ENCODE assay signal across 25 cellular contexts in genomic region chr9:126635661-126636439, GRCh38. TPM values are rescaled to one million over a fixed set of nuclear protein-coding genes. Genes with fewer than 3 reads are reported as not detected.
DNase-seq lines count a peak whose midpoint lies in the region; ATAC-seq and TF ChIP-seq lines count a peak whose summit lies in the region.
"Had no signal": no experiment of that assay in that cellular context is flagged by ENCODE, and none has a peak within 500 bp of the region (broad histone marks: within the 10 kb centered on the region; RNA-seq: fewer than 3 reads in every experiment).

No MANE protein-coding gene starts in this region.

- no peak overlapping the region for H2BK5ac ChIP-seq in mesendoderm (ENCODE audit: low read length)

- H3K9me3 ChIP-seq in SK-N-SH (no peaks in the 10 kb centered on the region), HCT116 (ENCODE audit: control insufficient read depth in 1 of 2, insufficient read depth in 1 of 2, low read depth in 1 of 2, low read length in 2 of 2) (no peaks in the 10 kb centered on the region)

- H2AFZ ChIP-seq in SK-N-SH (ENCODE audit: low read depth) (no peak overlapping the region), HCT116 (ENCODE audit: low read depth, low read length, poor library complexity, severe bottlenecking) (no peak overlapping the region)

- H2BK120ac ChIP-seq in mesendoderm (ENCODE audit: low read depth, low read length) = no peak overlapping the region

- H3K36me3 ChIP-seq in SK-N-SH (replicated peaks in 1 of 2; ENCODE audit: control insufficient read depth in 1 of 2, insufficient read depth in 2 of 2, low read length in 1 of 2) = no peaks in the 10 kb centered on the region
- H3K36me3 ChIP-seq in HCT116 (ENCODE audit: control insufficient read depth in 1 of 2, insufficient read depth in 2 of 2, low read length in 2 of 2) = no peaks in the 10 kb centered on the region
- H3K36me3 ChIP-seq in mesendoderm (ENCODE audit: control insufficient read depth, insufficient read depth, low read length) = no peaks in the 10 kb centered on the region

- no peak overlapping the region for H3K9ac ChIP-seq in SK-N-SH
- no peak overlapping the region for H3K9ac ChIP-seq in HCT116 (ENCODE audit: low read length)
- H3K9ac ChIP-seq in mesendoderm (ENCODE audit: low read length) = no peak overlapping the region

- ATAC-seq in SK-N-SH treated with all-trans-retinoic acid at 6 μM for 48 hours (0 out of 3 replicates have a peak, but pooled peaks have one; percentile 14), HCT116 (peak; percentile 48; the same call in 1 of the 2 replicates), WTC11 (peak; percentile 25), GM19035 (IDR thresholded peaks at IDR 0.05; ENCODE audit: unreplicated experiment) (no peak)
- ATAC-seq: CD8-positive, alpha-beta T cell had no signal

- H3K27me3 Mint-ChIP-seq in WTC11 (ENCODE audit: low read depth) = peaks cover 97% of the 10 kb centered on the region

- H3K4me3 ChIP-seq in SK-N-SH (ENCODE audit: low read depth in 2 of 2, low read length in 1 of 2) = no peak overlapping the region
- H3K4me3 ChIP-seq in HCT116 (replicated peaks in 1 of 2; ENCODE audit: low read depth in 1 of 2, low read length in 2 of 2) = no peak overlapping the region
- H3K4me3 ChIP-seq in mesendoderm (ENCODE audit: low read length) = no peak overlapping the region
- no peak overlapping the region for H3K4me3 ChIP-seq in foreskin fibroblast (ENCODE audit: low read depth in 1 of 2, low read length in 2 of 2)

- H3K18ac ChIP-seq in mesendoderm (ENCODE audit: low read length) = no peak overlapping the region

- no peak overlapping the region for H2BK15ac ChIP-seq in mesendoderm (replicated peaks; ENCODE audit: low read depth)

- 22% methylated on average over 1 of the region's 3 CpGs for WGBS in SK-N-SH (ENCODE audit: low lambda C conversion rate)
- no CpG with 5 or more reads among the region's 3 CpGs for WGBS in mesendoderm (ENCODE audit: extremely low coverage, insufficient coverage, low lambda C conversion rate)

- RAD21 ChIA-PET in HCT116 (lab: Charles Lee; ENCODE audit: low non-redundant PET in 1 of 2, low total read pairs in 2 of 2, uncharacterized antibody in 2 of 2, unreplicated experiment in 2 of 2) = no interaction called here

- intact Hi-C loops in HCT116 (cut with micrococcal nuclease) = no loop called here

- H3K27ac ChIP-seq in SK-N-SH (ENCODE audit: low read depth in 2 of 2, low read length in 1 of 2) (no peak overlapping the region), HCT116 (ENCODE audit: low read depth, low read length) (no peak overlapping the region), mesendoderm (ENCODE audit: low read depth, low read length) (no peak overlapping the region)

- no TSS peak for BruUV-seq in HCT116 (replicated peaks; lab: Mats Ljungman, UMichigan)

- H2AK5ac ChIP-seq in mesendoderm (ENCODE audit: low read length) = no peak overlapping the region

- TF ChIP-seq EP300 in SK-N-SH (IDR thresholded peaks at IDR 0.05; ENCODE audit: borderline replicate concordance in 1 of 2, low read depth in 1 of 2, low read length in 1 of 2) = no peak

- H3K4me1 ChIP-seq in SK-N-SH (ENCODE audit: control insufficient read depth in 1 of 2, insufficient read depth in 2 of 2, low read depth in 1 of 2, low read length in 1 of 2) = peaks cover 0 to 2% of the 10 kb centered on the region in 2 experiments; a peak in 1 of 4 replicates
- peaks cover 0 to 2% of the 10 kb centered on the region in 2 experiments; a peak in 1 of 4 replicates for H3K4me1 ChIP-seq in HCT116 (ENCODE audit: control insufficient read depth in 1 of 2, insufficient read depth in 2 of 2, low read length in 2 of 2)
- H3K4me1 ChIP-seq in mesendoderm (ENCODE audit: control insufficient read depth, low read depth, low read length) = no peaks in the 10 kb centered on the region

- no peak overlapping the region for H3K4ac ChIP-seq in mesendoderm (ENCODE audit: low read depth, low read length)

- no peaks in the 10 kb centered on the region for H3K9me3 Mint-ChIP-seq in WTC11
- H3K9me3 Mint-ChIP-seq: CD8-positive, alpha-beta T cell had no signal

- peaks cover 22% of the 10 kb centered on the region for H3K4me1 Mint-ChIP-seq in WTC11

- no peak overlapping the region for H4K8ac ChIP-seq in mesendoderm (ENCODE audit: low read depth, low read length)

- H3K27me3 ChIP-seq in SK-N-SH (ENCODE audit: insufficient read depth) (peaks cover 98% of the 10 kb centered on the region), HCT116 (ENCODE audit: insufficient read depth, low read length) (no peaks in the 10 kb centered on the region), mesendoderm (ENCODE audit: insufficient read depth, low read length, poor library complexity) (peaks cover 57% of the 10 kb centered on the region)

- no peaks in the 10 kb centered on the region for H3K36me3 Mint-ChIP-seq in WTC11
- H3K36me3 Mint-ChIP-seq: CD8-positive, alpha-beta T cell had no signal

- no peaks in the 10 kb centered on the region for H3K9me2 ChIP-seq in SK-N-SH
- no peaks in the 10 kb centered on the region for H3K9me2 ChIP-seq in HCT116 (ENCODE audit: insufficient read depth)

- no peak overlapping the region for H4K5ac ChIP-seq in mesendoderm (ENCODE audit: low read length)

- no peaks in the 10 kb centered on the region for H4K20me1 ChIP-seq in SK-N-SH (ENCODE audit: insufficient read depth)
- H4K20me1 ChIP-seq in HCT116 (ENCODE audit: insufficient read depth) = no peaks in the 10 kb centered on the region

- no peak for TF ChIP-seq CTCF in SK-N-SH (IDR thresholded peaks at IDR 0.05)
- TF ChIP-seq CTCF in HCT116 (IDR thresholded peaks at IDR 0.05 in 2 of 3, conservative IDR thresholded peaks at IDR 0.05 in 1 of 3; ENCODE audit: borderline replicate concordance in 1 of 3, insufficient read depth in 1 of 3, low read depth in 2 of 3, low read length in 2 of 3) = no peak
- no peak for TF ChIP-seq CTCF in WTC11 (IDR thresholded peaks at IDR 0.05)
- TF ChIP-seq CTCF in foreskin fibroblast (IDR thresholded peaks at IDR 0.05; ENCODE audit: low read depth, low read length) = no peak

- no peaks in the 10 kb centered on the region for H3K79me1 ChIP-seq in mesendoderm (ENCODE audit: low read length)

- no peak overlapping the region for H3K56ac ChIP-seq in mesendoderm (ENCODE audit: low read length)

- TF ChIP-seq RAD21 in SK-N-SH (IDR thresholded peaks at IDR 0.05; ENCODE audit: low read length) (no peak), HCT116 (IDR thresholded peaks at IDR 0.05; ENCODE audit: low read depth) (no peak)

- no peak overlapping the region for H3K4me3 Mint-ChIP-seq in WTC11
- H3K4me3 Mint-ChIP-seq: CD8-positive, alpha-beta T cell had no signal

- CTCF ChIA-PET in SK-N-SH (lab: Yijun Ruan, JAX) = interaction anchor here (0.9 to 3.0 kb wide), 9 partner anchors 23 to 144 kb away, joined by 3 to 15 read pairs (median 4); no protein-coding TSS in a partner anchor
- CTCF ChIA-PET in HCT116 (lab: Charles Lee) = no interaction called here
- CTCF ChIA-PET in WTC11 (lab: Charles Lee) = interaction anchor here (1.2 to 8.8 kb wide), 6 partner anchors 17 to 146 kb away, joined by 3 to 83 read pairs (median 6); no protein-coding TSS in a partner anchor

- POLR2A ChIA-PET in SK-N-SH (lab: Yijun Ruan, JAX) (no interaction called here), HCT116 (lab: Charles Lee) (no interaction called here), WTC11 (lab: Charles Lee) (interaction anchor here (0.6 kb wide), 1 partner anchor 22 kb away, joined by 3 read pairs; the partner anchor contains the start of gene LMX1B)

- no peak overlapping the region for H3K23ac ChIP-seq in mesendoderm (ENCODE audit: low read length)

- no peak overlapping the region for H3K4me2 ChIP-seq in SK-N-SH
- H3K4me2 ChIP-seq in HCT116 (ENCODE audit: low read length) = no peak overlapping the region
- H3K4me2 ChIP-seq in mesendoderm (ENCODE audit: low read length) = no peak overlapping the region

- DNase-seq in SK-N-SH = no peak
- no peak for DNase-seq in HCT116 (ENCODE audit: low read depth, low spot score)
- no peak for DNase-seq in WTC11 (ENCODE audit: low spot score)
- DNase-seq in mesendoderm = peak; percentile 46
- no peak for DNase-seq in foreskin fibroblast
- no peak for DNase-seq in activated T-cell treated with anti-CD3 and anti-CD28 coated beads, Interleukin-2, amount 50 U/mL, for 1 hour
- DNase-seq: 8988T; AML-193; C1 segment of cervical spinal cord; Calu3; CD8-positive, alpha-beta T cell; DMS153; GOT3; KBM-7; MM.1S; NCI-H1092 treated with DMSO at 0.1 percent for 48 hours; NCI-H1436 treated with DMSO at 0.1 percent for 48 hours; NCI-H2029 treated with DMSO at 0.1 percent for 48 hours; NCI-H226; NCI-H510A treated with DMSO at 0.1 percent for 48 hours; NCI-H774; OCI-M1; Right ventricle myocardium superior had no signal

- H3F3A ChIP-seq in SK-N-SH (replicated peaks; ENCODE audit: insufficient read depth) = no peaks in the 10 kb centered on the region

- H3K79me2 ChIP-seq in SK-N-SH (ENCODE audit: insufficient read depth) (no peaks in the 10 kb centered on the region), HCT116 (ENCODE audit: insufficient read depth, low read length) (no peaks in the 10 kb centered on the region), mesendoderm (ENCODE audit: control insufficient read depth, insufficient read depth, low read length) (no peaks in the 10 kb centered on the region)

- no peak overlapping the region for H3K27ac Mint-ChIP-seq in WTC11
- H3K27ac Mint-ChIP-seq: CD8-positive, alpha-beta T cell had no signal

- no peak for TF ChIP-seq POLR2A in HCT116 (IDR thresholded peaks at IDR 0.05; ENCODE audit: borderline replicate concordance, extremely low read depth, insufficient read depth, insufficient read length)

TF ChIP-seq in SK-N-SH treated with all-trans-retinoic acid at 6 μM for 48 hours, 23 proteins besides CTCF, POLR2A, EP300 and RAD21 (continues in another document):
- TF ChIP-seq TCF4 (CRISPR knock-in tag; IDR thresholded peaks at IDR 0.05; ENCODE audit: borderline replicate concordance) = no peak
- no peak for TF ChIP-seq ZC3H10 (CRISPR knock-in tag; IDR thresholded peaks at IDR 0.05)

TF ChIP-seq in HCT116, 20 proteins besides CTCF, POLR2A, EP300 and RAD21:
- no peak for TF ChIP-seq FOSL1 (IDR thresholded peaks at IDR 0.05; ENCODE audit: low read depth)

TF ChIP-seq in WTC11, 78 proteins besides CTCF, POLR2A, EP300 and RAD21 (continues in another document):
- TF ChIP-seq NFE2L1 (CRISPR knock-in tag; IDR thresholded peaks at IDR 0.05) = no peak

RNA-seq across cellular contexts. Expression of gene LMX1B, which starts 22.1 kb away (rescaled TPM):
- not detected in 2 replicates for polyA plus RNA-seq in SK-N-SH (2012; rRNA removed)
- not detected in 2 replicates for polyA plus RNA-seq in SK-N-SH (2012; cell fraction: cytosol; rRNA removed)
- not detected in 2 replicates for polyA plus RNA-seq in SK-N-SH (2012; cell fraction: nucleus; rRNA removed)
- total RNA-seq in HCT116 (2021; ENCODE audit: unreplicated experiment) (11.3 TPM), WTC11 (2021) (4.6 to 12.4 TPM (median 5.1 TPM) in 3 replicates)
- 8.8 and 9.1 TPM in 2 replicates for polyA plus RNA-seq in HCT116 (2012)
- 0.53 TPM for polyA plus RNA-seq in mesendoderm (2013, experiment 1 of 2)
- polyA plus RNA-seq in mesendoderm (2013, experiment 2 of 2) = 0.45 TPM
- total RNA-seq: Calu3; CD8-positive, alpha-beta T cell had no signal
